Comparison of ENCODE assay signal across 16 cellular contexts in the genomic region with DNA sequence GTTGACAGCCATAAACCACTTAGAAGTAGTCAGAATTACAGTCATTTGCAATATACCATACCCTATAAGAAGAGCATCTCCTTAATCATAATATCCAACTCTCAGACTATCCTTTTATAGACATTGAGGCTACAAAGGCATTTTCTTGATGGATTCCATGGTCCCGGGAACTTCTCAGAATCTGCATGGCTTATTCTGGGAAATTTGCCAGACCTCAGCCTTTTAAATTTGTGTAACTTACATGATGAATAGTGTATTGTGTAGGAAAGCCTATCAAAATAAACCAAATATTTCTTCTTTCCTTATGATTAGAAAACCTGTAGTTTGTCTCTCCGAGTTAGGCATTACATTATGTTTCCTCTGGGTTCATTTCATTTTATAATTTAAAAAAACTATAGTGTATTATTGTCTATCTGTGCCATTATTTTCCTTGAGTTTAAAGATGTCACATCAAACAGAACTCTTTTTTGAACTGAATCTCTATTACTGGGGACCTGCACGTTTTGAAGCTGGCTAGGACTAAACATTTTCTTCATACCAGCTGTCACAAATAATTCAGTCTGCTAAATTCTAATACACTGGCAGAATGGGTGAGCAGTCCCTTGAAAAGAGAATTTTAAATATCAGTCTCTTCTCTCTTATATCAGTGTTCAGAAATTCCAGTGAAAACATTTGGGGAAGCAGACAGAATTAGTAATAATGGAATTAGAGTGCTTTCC.
A peak's percentile ranks its signal among the peaks of the same experiment; 100 is the strongest.
DNase-seq lines count a peak whose midpoint lies in the region; ATAC-seq and TF ChIP-seq lines count a peak whose summit lies in the region.
"Had no signal": no experiment of that assay in that cellular context is flagged by ENCODE, and none has a peak within 500 bp of the region (broad histone marks: within the 10 kb centered on the region; RNA-seq: fewer than 3 reads in every experiment).

No MANE protein-coding gene starts in this region.

- no peaks in the 10 kb centered on the region for H3K36me3 ChIP-seq in mucosa of descending colon (ENCODE audit: low read depth)
- H3K36me3 ChIP-seq: adrenal gland, uterus had no signal

- H3K9me3 ChIP-seq in mucosa of descending colon: peaks cover 6% of the 10 kb centered on the region
- H3K9me3 ChIP-seq: adrenal gland, uterus had no signal

- peaks cover 23% of the 10 kb centered on the region for H3K9me3 Mint-ChIP-seq in mesothelial cell of epicardium

- no peaks in the 10 kb centered on the region for H3K4me1 ChIP-seq in mucosa of descending colon (ENCODE audit: low read depth)
- H3K4me1 ChIP-seq: adrenal gland, uterus had no signal

- H3K27ac Mint-ChIP-seq in mesothelial cell of epicardium: peak overlapping the region; percentile 96
- H3K27ac Mint-ChIP-seq: progenitor cell of endocrine pancreas; stimulated activated effector memory CD8-positive, alpha-beta T cell treated with anti-CD3 and anti-CD28 coated beads, Interleukin-12 subunit alpha, Interleukin-12 subunit beta, amount 100 ng/mL, for 72 hours had no signal

- DNase-seq in AG10803 (ENCODE audit: low read depth) (peak; percentile 48), M059J (ENCODE audit: low read depth) (peak; percentile 81), dermis blood vessel endothelial cell (peak; percentile 34), mesothelial cell of epicardium (ENCODE audit: low spot score in 2 of 2, unreplicated experiment in 2 of 2) (no peak), mucosa of descending colon (no peak), KG1 (lab: John Stamatoyannopoulos, UW) (no peak)
- DNase-seq: Karpas-422; NCI-H2081; NK-92 treated with Interleukin-12 subunit alpha and Interleukin-12 subunit beta, amount 100 ng/mL, for 24 hours; stimulated activated CD4-positive, alpha-beta T cell treated with anti-CD3 and anti-CD28 coated beads, Interleukin-2, amount 100 ng/mL, for 48 hours; uterus had no signal

- no peak for ATAC-seq in mucosa of descending colon
- ATAC-seq in GM21526 (IDR thresholded peaks at IDR 0.05; ENCODE audit: low FRiP score, unreplicated experiment): no peak
- no peak for ATAC-seq in HG02938 (IDR thresholded peaks at IDR 0.05; ENCODE audit: unreplicated experiment)
- ATAC-seq: stimulated activated effector memory CD8-positive, alpha-beta T cell treated with anti-CD3 and anti-CD28 coated beads, Interleukin-12 subunit alpha, Interleukin-12 subunit beta, amount 100 ng/mL, for 72 hours had no signal

- peaks cover 12% of the 10 kb centered on the region for H3K36me3 Mint-ChIP-seq in mesothelial cell of epicardium
- H3K36me3 Mint-ChIP-seq: stimulated activated effector memory CD8-positive, alpha-beta T cell treated with anti-CD3 and anti-CD28 coated beads, Interleukin-12 subunit alpha, Interleukin-12 subunit beta, amount 100 ng/mL, for 72 hours had no signal

- H3K27me3 Mint-ChIP-seq in mesothelial cell of epicardium (ENCODE audit: low read depth): no peaks in the 10 kb centered on the region

- H3K4me1 Mint-ChIP-seq in mesothelial cell of epicardium: peaks cover 56% of the 10 kb centered on the region
- H3K4me1 Mint-ChIP-seq: stimulated activated effector memory CD8-positive, alpha-beta T cell treated with anti-CD3 and anti-CD28 coated beads, Interleukin-12 subunit alpha, Interleukin-12 subunit beta, amount 100 ng/mL, for 72 hours had no signal

- TF ChIP-seq CTCF in AG10803 (conservative IDR thresholded peaks at IDR 0.05; ENCODE audit: low read length) (no peak), mesothelial cell of epicardium (IDR thresholded peaks at IDR 0.05; ENCODE audit: unreplicated experiment) (no peak), mucosa of descending colon (IDR thresholded peaks at IDR 0.05) (no peak)

- no peak overlapping the region for H3K4me3 ChIP-seq in AG10803 (ENCODE audit: low read length)
- H3K4me3 ChIP-seq in mucosa of descending colon: no peak overlapping the region
- H3K4me3 ChIP-seq: adrenal gland, uterus had no signal

- intact Hi-C loops in mucosa of descending colon (cut with DNase I, micrococcal nuclease): no loop called here

- no peak overlapping the region for H3K4me3 Mint-ChIP-seq in mesothelial cell of epicardium
- H3K4me3 Mint-ChIP-seq: stimulated activated effector memory CD8-positive, alpha-beta T cell treated with anti-CD3 and anti-CD28 coated beads, Interleukin-12 subunit alpha, Interleukin-12 subunit beta, amount 100 ng/mL, for 72 hours had no signal

Comparison
In these comparisons a context has a peak if more than half of its experiments do, and no peak if none do; other contexts are left out.
1. DNase-seq: peak in AG10803 (single experiment), M059J (single experiment) and dermis blood vessel endothelial cell (single experiment); none in mesothelial cell of epicardium (0 of 2), mucosa of descending colon (0 of 3) and KG1 (single experiment).